Comparison of ENCODE assay signal across 13 cellular contexts in genomic region chr15:60372223-60372622, GRCh38. TPM values are rescaled to one million over a fixed set of nuclear protein-coding genes. Genes with fewer than 3 reads are reported as not detected.
DNase-seq lines count a peak whose midpoint lies in the region; ATAC-seq and TF ChIP-seq lines count a peak whose summit lies in the region.
"Had no signal": no experiment of that assay in that cellular context is flagged by ENCODE, and none has a peak within 500 bp of the region (broad histone marks: within the 10 kb centered on the region; RNA-seq: fewer than 3 reads in every experiment).

No MANE protein-coding gene starts in this region.

- 58 to 79% methylated on average over 4 of the region's 4 CpGs for WGBS in esophagus squamous epithelium, 2 donors
- whole genome bisulfite sequencing in psoas muscle, 3 donors, result 85 to 87% (median 85%) methylated on average over 4 of the region's 4 CpGs

- H3K36me3 ChIP-seq in ACC112 (ENCODE audit: insufficient read depth, low read length) (peaks cover 70% of the 10 kb centered on the region), Peyer's patch (peaks cover 0 to 56% (median 0%) of the 10 kb centered on the region in 3 donors), esophagus squamous epithelium (peaks cover 0 to 89% (median 28%) of the 10 kb centered on the region in 3 donors), psoas muscle (ENCODE audit: insufficient read depth in 1 of 2, low read depth in 1 of 2) (peaks cover 9 to 47% of the 10 kb centered on the region in 2 donors)

- H3K27me3 Mint-ChIP-seq in activated T-helper 17 cell treated with anti-CD3 and anti-CD28 coated beads, Interleukin-2, amount 50 U/mL, for 72 hours, result no peaks in the 10 kb centered on the region

- no peak overlapping the region for H2AFZ ChIP-seq in ACC112 (ENCODE audit: low read length, unreplicated experiment)

- H3K27ac Mint-ChIP-seq in activated T-helper 17 cell treated with anti-CD3 and anti-CD28 coated beads, Interleukin-2, amount 50 U/mL, for 72 hours, result no peak overlapping the region
- H3K27ac Mint-ChIP-seq: WTC11 had no signal

- no peaks in the 10 kb centered on the region for H3K27me3 ChIP-seq in ACC112 (ENCODE audit: insufficient read depth, low read length)
- H3K27me3 ChIP-seq in Peyer's patch, result no peaks in the 10 kb centered on the region
- no peaks in the 10 kb centered on the region for H3K27me3 ChIP-seq in esophagus squamous epithelium
- H3K27me3 ChIP-seq in psoas muscle (ENCODE audit: insufficient read depth in 3 of 3, low read length in 2 of 3), result no peaks in the 10 kb centered on the region

- H3K4me3 ChIP-seq in ACC112 (ENCODE audit: low read depth, low read length), result no peak overlapping the region
- no peak overlapping the region for H3K4me3 ChIP-seq in Peyer's patch
- H3K4me3 ChIP-seq in esophagus squamous epithelium, result no peak overlapping the region
- H3K4me3 ChIP-seq in psoas muscle, result no peak overlapping the region

- peaks cover 87% of the 10 kb centered on the region for H3K4me1 ChIP-seq in ACC112 (ENCODE audit: control insufficient read depth, insufficient read depth, low read length, unreplicated experiment)
- H3K4me1 ChIP-seq in Peyer's patch, result peaks cover 0 to 54% (median 3%) of the 10 kb centered on the region in 4 donors
- peaks cover 47 to 91% (median 75%) of the 10 kb centered on the region in 3 donors for H3K4me1 ChIP-seq in esophagus squamous epithelium
- H3K4me1 ChIP-seq in psoas muscle, result peaks cover 72% of the 10 kb centered on the region

- intact Hi-C loops in esophagus squamous epithelium (cut with DNase I) (no loop called here), psoas muscle (cut with DNase I) (loop anchor here in 1 of 2 donors (5.0 kb wide), 1 partner anchor 105 kb away; the partner anchor contains the start of gene ICE2)

- peaks cover 78% of the 10 kb centered on the region for H3K36me3 Mint-ChIP-seq in activated T-helper 17 cell treated with anti-CD3 and anti-CD28 coated beads, Interleukin-2, amount 50 U/mL, for 72 hours (ENCODE audit: low read depth)

- H3K9me3 ChIP-seq in Peyer's patch, result no peaks in the 10 kb centered on the region
- no peaks in the 10 kb centered on the region for H3K9me3 ChIP-seq in esophagus squamous epithelium
- H3K9me3 ChIP-seq in psoas muscle, result no peaks in the 10 kb centered on the region

- TF ChIP-seq CTCF in Peyer's patch (IDR thresholded peaks at IDR 0.05) (no peak), esophagus squamous epithelium (IDR thresholded peaks at IDR 0.05) (no peak), psoas muscle (IDR thresholded peaks at IDR 0.05) (no peak)

- H3K27ac ChIP-seq in ACC112 (ENCODE audit: low read depth, low read length) (peak overlapping the region; percentile 98), Peyer's patch (peak overlapping the region in 3 of 4 donors; percentile 63 to 83 (median 72)), esophagus squamous epithelium (peak overlapping the region; percentile 74 to 86 (median 84)), psoas muscle (peak overlapping the region; percentile 79)

- no peak overlapping the region for H3K4me3 Mint-ChIP-seq in activated T-helper 17 cell treated with anti-CD3 and anti-CD28 coated beads, Interleukin-2, amount 50 U/mL, for 72 hours
- H3K4me3 Mint-ChIP-seq: nephron progenitor cell, WTC11 had no signal

- TF ChIP-seq POLR2A in Peyer's patch (IDR thresholded peaks at IDR 0.05), result no peak
- TF ChIP-seq POLR2A in esophagus squamous epithelium (IDR thresholded peaks at IDR 0.05), result no peak

- DNase-seq in Peyer's patch (no peak), esophagus squamous epithelium (lab: John Stamatoyannopoulos, UW) (no peak), psoas muscle (no peak), NCI-H2081 (lab: John Stamatoyannopoulos, UW) (no peak)
- DNase-seq in stimulated activated naive CD4-positive, alpha-beta T cell treated with Interleukin-2 at 50 U/mL for 16 hours (lab: John Stamatoyannopoulos, UW), result no peak
- DNase-seq: HCEC 1CT, NCI-H1092 treated with DMSO at 0.1 percent for 48 hours, NCI-H524 treated with DMSO at 0.1 percent for 48 hours, nephron progenitor cell had no signal

- H3K9me3 Mint-ChIP-seq in activated T-helper 17 cell treated with anti-CD3 and anti-CD28 coated beads, Interleukin-2, amount 50 U/mL, for 72 hours, result no peaks in the 10 kb centered on the region
- H3K9me3 Mint-ChIP-seq: WTC11 had no signal

- no peak for ATAC-seq in psoas muscle
- ATAC-seq in HG02885 (IDR thresholded peaks at IDR 0.05; ENCODE audit: poor library complexity, unreplicated experiment), result no peak
- no peak for ATAC-seq in activated T-helper 17 cell treated with anti-CD3 and anti-CD28 coated beads, Interleukin-2, amount 50 U/mL, for 72 hours (replicated peaks)
- ATAC-seq: WTC11 had no signal

- peaks cover 26% of the 10 kb centered on the region for H3K4me1 Mint-ChIP-seq in activated T-helper 17 cell treated with anti-CD3 and anti-CD28 coated beads, Interleukin-2, amount 50 U/mL, for 72 hours

- H3K79me2 ChIP-seq in ACC112 (ENCODE audit: control insufficient read depth, insufficient read depth, low read length, unreplicated experiment), result peaks cover 73% of the 10 kb centered on the region

RNA-seq across cellular contexts. Expression of gene ANXA2, which starts 25.6 kb away (rescaled TPM):
- total RNA-seq in Peyer's patch, result 100 to 1,000 TPM; 564 to 802 (median 681) TPM
- total RNA-seq in esophagus squamous epithelium, result 1,000 to 10,000 TPM; 2,116 to 2,445 (median 2,399) TPM
- total RNA-seq in psoas muscle, result 100 to 1,000 TPM; 140 to 522 (median 378) TPM
- 1,000 to 10,000 TPM in 1 of 3 donors, 100 to 1,000 TPM in 2; 320 to 2,117 (median 350) TPM for polyA plus RNA-seq in psoas muscle
- 100 to 1,000 TPM; 120 to 420 TPM for total RNA-seq in activated T-helper 17 cell treated with anti-CD3 and anti-CD28 coated beads, Interleukin-2, amount 50 U/mL, for 72 hours
